In genomic region chr1:159014851-159015250, GRCh38 we compare ENCODE assay signal across 11 cellular contexts. TPM values are rescaled to one million over a fixed set of nuclear protein-coding genes. Genes with fewer than 3 reads are reported as not detected.
DNase-seq lines count a peak whose midpoint lies in the region; ATAC-seq and TF ChIP-seq lines count a peak whose summit lies in the region.
"Had no signal": no experiment of that assay in that cellular context is flagged by ENCODE, and none has a peak within 500 bp of the region (broad histone marks: within the 10 kb centered on the region; RNA-seq: fewer than 3 reads in every experiment).

No MANE protein-coding gene starts in this region.

- peak overlapping the region in 3 of 12 donors; percentile 9 to 82 (median 71) for H3K4me3 ChIP-seq in heart left ventricle
- H3K4me3 ChIP-seq in right cardiac atrium (ENCODE audit: low read length), result no peak overlapping the region
- H3K4me3 ChIP-seq in transverse colon, result no peak overlapping the region

- H3K9me3 ChIP-seq in heart left ventricle (no peaks in the 10 kb centered on the region), right cardiac atrium (ENCODE audit: control insufficient read depth, low read length) (no peaks in the 10 kb centered on the region), transverse colon (no peaks in the 10 kb centered on the region)
- H3K9me3 ChIP-seq: adrenal gland had no signal

- H3K36me3 ChIP-seq in heart left ventricle (peaks cover 0 to 55% (median 49%) of the 10 kb centered on the region in 9 donors), transverse colon (peaks cover 0 to 29% (median 3%) of the 10 kb centered on the region in 4 donors)

- no peak for TF ChIP-seq CTCF in heart left ventricle (IDR thresholded peaks at IDR 0.05)
- TF ChIP-seq CTCF in transverse colon (IDR thresholded peaks at IDR 0.05), result no peak

- no peak for TF ChIP-seq POLR2A in heart left ventricle (IDR thresholded peaks at IDR 0.05)
- TF ChIP-seq POLR2A in transverse colon (IDR thresholded peaks at IDR 0.05), result no peak

- 87 to 91% (median 88%) methylated on average over 3 of the region's 3 CpGs for WGBS in heart left ventricle, 4 donors
- WGBS in right cardiac atrium, result 88% methylated on average over 3 of the region's 3 CpGs
- 69 to 88% methylated on average over 3 of the region's 3 CpGs for WGBS in transverse colon (ENCODE audit: low coverage in 1 of 2), 2 donors

- H3K4me1 ChIP-seq in heart left ventricle (peaks cover 0 to 68% (median 27%) of the 10 kb centered on the region in 12 donors), right cardiac atrium (ENCODE audit: control insufficient read depth, insufficient read depth, low read length) (peaks cover 3% of the 10 kb centered on the region), transverse colon (peaks cover 0 to 56% (median 2%) of the 10 kb centered on the region in 4 donors)

- TF ChIP-seq EP300 in transverse colon (IDR thresholded peaks at IDR 0.05; ENCODE audit: low read depth), result no peak

- H3K36me3 Mint-ChIP-seq in immature natural killer cell, result peaks cover 37 to 70% (median 48%) of the 10 kb centered on the region in 3 donors

- DNase-seq in heart left ventricle (no peak), right cardiac atrium (no peak), immature natural killer cell (no peak), transverse colon (no peak), SK-N-DZ (ENCODE audit: low spot score) (no peak), NCI-H748 (lab: John Stamatoyannopoulos, UW; ENCODE audit: unreplicated experiment) (no peak)
- DNase-seq in activated CD4-positive, alpha-beta T cell treated with anti-CD3 and anti-CD28 coated beads, Interleukin-2, amount 50 U/mL, for 48 hours, result peak; percentile 29
- DNase-seq in activated CD8-positive, alpha-beta memory T cell treated with anti-CD3 and anti-CD28 coated beads for 24 hours, result no peak
- DNase-seq: NCI-H524 had no signal

- intact Hi-C loops in heart left ventricle (cut with DNase I), result loop anchor here in 4 of 10 donors (5.0 to 10.0 kb wide), 4 partner anchors 42 to 910 kb away; partner anchors contain the start of gene TAGLN2 (in 1 of the 4)
- intact Hi-C loops in right cardiac atrium (cut with DNase I), result no loop called here
- intact Hi-C loops in transverse colon (cut with DNase I; ENCODE audit: low total_unique reads), result no loop called here

- ATAC-seq in heart left ventricle (no peak), right cardiac atrium (no peak)

- peak overlapping the region; percentile 88 to 97 (median 92) for H3K4me3 Mint-ChIP-seq in immature natural killer cell

- H3K27ac Mint-ChIP-seq in immature natural killer cell, result peak overlapping the region; percentile 89 to 98 (median 94)

- no peaks in the 10 kb centered on the region for H3K9me3 Mint-ChIP-seq in immature natural killer cell

- H3K27me3 Mint-ChIP-seq in immature natural killer cell (ENCODE audit: low read depth in 3 of 3), result peaks cover 0 to 6% (median 5%) of the 10 kb centered on the region in 3 donors

- H3K4me1 Mint-ChIP-seq in immature natural killer cell, result peaks cover 71 to 82% of the 10 kb centered on the region in 2 donors

- no peaks in the 10 kb centered on the region for H3K27me3 ChIP-seq in heart left ventricle
- H3K27me3 ChIP-seq in right cardiac atrium (ENCODE audit: control insufficient read depth, insufficient read depth), result no peaks in the 10 kb centered on the region
- H3K27me3 ChIP-seq in transverse colon, result no peaks in the 10 kb centered on the region
- H3K27me3 ChIP-seq: adrenal gland had no signal

- in situ Hi-C loops in transverse colon (cut with MboI; ENCODE audit: low pct_ligation_motif_present in 1 of 4, low pct_unique_long_range_greater_than_20kb in 1 of 4, low sequenced_read_pairs in 3 of 4), result no loop called here

- peak overlapping the region in 7 of 12 donors; percentile 28 to 99 (median 58) for H3K27ac ChIP-seq in heart left ventricle
- H3K27ac ChIP-seq in right cardiac atrium (ENCODE audit: low read length), result no peak overlapping the region
- peak overlapping the region in 3 of 4 donors; percentile 59 to 90 (median 67) for H3K27ac ChIP-seq in transverse colon
- H3K27ac ChIP-seq: KMS-11 had no signal

RNA-seq across cellular contexts. Expression of gene IFI16, which starts 5.1 kb away (rescaled TPM):
- total RNA-seq in heart left ventricle, result 100 to 1,000 TPM in 1 of 9 donors, 10 to 100 TPM in 8; 19.1 to 125 (median 23.7) TPM
- 10 to 100 TPM; 25.5 to 27.1 TPM for polyA plus RNA-seq in heart left ventricle
- total RNA-seq in right cardiac atrium, result 10 to 100 TPM; 29.5 to 43.1 (median 34.1) TPM
- polyA plus RNA-seq in right cardiac atrium, result 34.1 TPM
- 100 to 1,000 TPM in 1 of 3 donors, 10 to 100 TPM in 2; 78.8 to 205 (median 80.3) TPM for polyA plus RNA-seq in immature natural killer cell
- 10 to 100 TPM; 11.1 to 36.5 (median 17.9) TPM for total RNA-seq in transverse colon
- 0.30 and 0.88 TPM in 2 replicates for polyA plus RNA-seq in SK-N-DZ (2014; cell fraction: cytosol; rRNA removed)
- 0.91 and 1.1 TPM in 2 replicates for polyA plus RNA-seq in SK-N-DZ (2014; cell fraction: nucleus; rRNA removed)

Comparison
In these comparisons a context has a peak if more than half of its experiments do, and no peak if none do; other contexts are left out.
1. DNase-seq: peak in activated CD4-positive, alpha-beta T cell treated with anti-CD3 and anti-CD28 coated beads, Interleukin-2, amount 50 U/mL, for 48 hours (2 of 2); none in heart left ventricle (0 of 5), right cardiac atrium (0 of 3), immature natural killer cell (0 of 3), transverse colon (single experiment), activated CD8-positive, alpha-beta memory T cell treated with anti-CD3 and anti-CD28 coated beads for 24 hours (single experiment), SK-N-DZ (single experiment) and NCI-H748 (single experiment).